ENCODE assay signal across 31 cellular contexts in the genomic region with DNA sequence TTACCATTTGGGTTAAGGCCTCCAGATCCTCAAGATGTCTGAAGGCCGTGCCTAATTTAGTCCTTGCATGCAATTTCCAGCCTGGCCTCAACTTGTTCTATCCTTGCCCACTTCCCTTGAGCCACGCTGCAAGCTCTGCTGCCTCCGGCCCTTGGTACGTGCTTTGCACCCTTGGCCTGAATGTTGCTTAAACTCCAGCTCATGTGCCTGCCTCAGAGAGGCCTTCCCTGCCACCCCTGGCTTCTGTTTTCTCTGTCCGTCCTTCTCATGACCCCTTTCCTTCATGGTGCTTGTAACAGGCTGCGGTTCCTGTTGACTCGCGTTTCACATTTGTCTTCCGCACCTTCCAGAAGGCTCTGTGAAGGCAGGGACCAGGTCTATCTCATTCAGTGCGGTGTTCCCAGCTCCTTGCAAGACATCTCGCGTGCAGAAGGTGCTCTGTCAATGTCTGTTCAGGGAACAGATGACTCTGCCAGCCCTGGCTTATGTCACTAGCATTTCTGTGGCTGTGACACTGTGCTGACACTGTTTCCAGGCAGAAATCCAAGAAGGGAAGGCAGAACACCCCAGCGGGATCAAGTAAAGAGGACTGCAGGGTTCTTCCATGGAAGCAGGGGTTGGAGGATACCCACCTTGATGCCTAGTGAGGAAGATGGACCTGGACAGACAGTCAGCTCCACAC.
DNase-seq lines count a peak whose midpoint lies in the region; ATAC-seq and FAIRE-seq lines count a peak whose summit lies in the region.
"Had no signal": no experiment of that assay in that cellular context is flagged by ENCODE, and none has a peak within 500 bp of the region (broad histone marks: within the 10 kb centered on the region; RNA-seq: fewer than 3 reads in every experiment).

No MANE protein-coding gene starts in this region.

- peak; percentile 46 for FAIRE-seq in urothelium cell line (lab: Jason Lieb, UNC)
- FAIRE-seq: GM12878, H54 had no signal

- no peak overlapping the region for H3K4me3 ChIP-seq in mesenchymal stem cell (ENCODE audit: insufficient read depth in 1 of 2, low read depth in 1 of 2, low read length in 2 of 2)
- H3K4me3 ChIP-seq: GM12878, lung, MG63, neural progenitor cell, stomach had no signal

- peak overlapping the region; percentile 35 for H4K8ac ChIP-seq in mesenchymal stem cell (ENCODE audit: low read length)

- peaks cover 18% of the 10 kb centered on the region for H3K9me3 ChIP-seq in mesenchymal stem cell (ENCODE audit: control insufficient read depth, low read length)
- H3K9me3 ChIP-seq: BE2C had no signal

- peaks cover 9 to 21% of the 10 kb centered on the region in 2 donors for H3K9me3 Mint-ChIP-seq in activated naive CD4-positive, alpha-beta T cell treated with anti-CD3 and anti-CD28 coated beads, Interleukin-2, amount 50 U/mL, for 72 hours

- no peak overlapping the region for H2AK5ac ChIP-seq in mesenchymal stem cell (ENCODE audit: low read length, severe bottlenecking)

- no peak overlapping the region for H4K91ac ChIP-seq in mesenchymal stem cell (ENCODE audit: low read length)

- H3K27me3 ChIP-seq in mesenchymal stem cell (ENCODE audit: control insufficient read depth in 1 of 2, insufficient read depth in 1 of 2, low read length in 2 of 2): no peaks in the 10 kb centered on the region
- H3K27me3 ChIP-seq: BE2C, MG63, neural progenitor cell had no signal

- H2BK12ac ChIP-seq in mesenchymal stem cell (ENCODE audit: low read length in 2 of 2): no peak overlapping the region

- no peak overlapping the region for H3K27ac ChIP-seq in mesenchymal stem cell (ENCODE audit: low read length, poor library complexity, severe bottlenecking)
- H3K27ac ChIP-seq: neural progenitor cell, stomach, WERI-Rb-1 had no signal

- no peak overlapping the region for H3K4ac ChIP-seq in mesenchymal stem cell (ENCODE audit: low read depth in 1 of 2, low read length in 2 of 2)

- peaks cover 2% of the 10 kb centered on the region for H3K79me1 ChIP-seq in mesenchymal stem cell (replicated peaks; ENCODE audit: low read length, poor library complexity, severe bottlenecking)

- no peak overlapping the region for H3K9ac ChIP-seq in mesenchymal stem cell (ENCODE audit: low read length)
- H3K9ac ChIP-seq: neural progenitor cell had no signal

- H3K14ac ChIP-seq in mesenchymal stem cell (ENCODE audit: low read length in 2 of 2): no peak overlapping the region

- H2AFZ ChIP-seq in mesenchymal stem cell (ENCODE audit: low read depth, low read length): no peak overlapping the region
- H2AFZ ChIP-seq: neural progenitor cell had no signal

- intact Hi-C loops in Right ventricle myocardium superior (cut with DNase I): no loop called here
- intact Hi-C loops in cardiac septum (cut with DNase I): no loop called here

- no peak for DNase-seq in Right ventricle myocardium superior
- no peak for DNase-seq in cardiac septum (ENCODE audit: low spot score)
- DNase-seq in fibroblast of gingiva (ENCODE audit: low read depth): peak; percentile 54
- no peak for DNase-seq in mesenchymal stem cell
- no peak for DNase-seq in urothelium cell line (ENCODE audit: low spot score)
- DNase-seq in activated naive CD4-positive, alpha-beta T cell treated with anti-CD3 and anti-CD28 coated beads, Interleukin-2, amount 50 U/mL, for 72 hours (ENCODE audit: low spot score in 2 of 2): no peak
- DNase-seq in A172 (ENCODE audit: low spot score): no peak
- no peak for DNase-seq in DMS53 treated with DMSO at 0.1 percent for 48 hours (lab: John Stamatoyannopoulos, UW; ENCODE audit: unreplicated experiment)
- DNase-seq: activated CD4-positive, alpha-beta T cell treated with anti-CD3 and anti-CD28 coated beads, Interleukin-2, amount 10 ng/mL, durations not matched to agents 24 days and 14 days; activated effector memory CD4-positive, alpha-beta T cell treated with Interleukin-2 at 50 U/mL for 16 hours; activated T-cell treated with anti-CD3 and anti-CD28 coated beads, Interleukin-2, amount 50 U/mL, for 1 hour; BE2C; CD8-positive, alpha-beta T cell; effector memory CD8-positive, alpha-beta T cell; KBM-7; kidney glomerular epithelial cell; MG63; NCI-H1105; NCI-H2081 treated with DMSO at 0.1 percent for 48 hours; NCI-H2227 treated with DMSO at 0.1 percent for 48 hours; SIG-M5; stimulated activated CD4-positive, alpha-beta T cell treated with anti-CD3 and anti-CD28 coated beads, Interleukin-4, amount 100 ng/mL, for 1 hour; stomach; T1000; WERI-Rb-1 had no signal

- peak overlapping the region in 1 of 2 donors; percentile 85 for H3K27ac Mint-ChIP-seq in activated naive CD4-positive, alpha-beta T cell treated with anti-CD3 and anti-CD28 coated beads, Interleukin-2, amount 50 U/mL, for 72 hours
- H3K27ac Mint-ChIP-seq: activated CD4-positive, alpha-beta T cell treated with anti-CD3 and anti-CD28 coated beads, Interleukin-2, amount 10 ng/mL, durations not matched to agents 24 days and 14 days; activated naive CD8-positive, alpha-beta T cell; CD8-positive, alpha-beta T cell; effector memory CD8-positive, alpha-beta T cell; neural progenitor cell had no signal

- H2BK5ac ChIP-seq in mesenchymal stem cell (ENCODE audit: low read depth, low read length, poor library complexity, severe bottlenecking): no peak overlapping the region

- ATAC-seq in Right ventricle myocardium superior (ENCODE audit: poor library complexity): peak; percentile 93
- ATAC-seq in activated naive CD4-positive, alpha-beta T cell treated with anti-CD3 and anti-CD28 coated beads, Interleukin-2, amount 50 U/mL, for 72 hours: no peak
- ATAC-seq: CD8-positive, alpha-beta T cell; effector memory CD8-positive, alpha-beta T cell; GM12878; Panc1 had no signal

- peak overlapping the region; percentile 4 for H2BK120ac ChIP-seq in mesenchymal stem cell (ENCODE audit: low read depth, low read length)

- H3K18ac ChIP-seq in mesenchymal stem cell (ENCODE audit: low read depth in 1 of 2, low read length in 2 of 2): no peak overlapping the region

- peaks cover 50 to 74% of the 10 kb centered on the region in 2 experiments for H3K36me3 ChIP-seq in mesenchymal stem cell (ENCODE audit: control insufficient read depth in 1 of 2, insufficient read depth in 2 of 2, low read depth in 1 of 2, low read length in 2 of 2)
- H3K36me3 ChIP-seq: BE2C, neural progenitor cell had no signal

- 95% methylated on average over 13 of the region's 13 CpGs for WGBS in mesenchymal stem cell

- H2BK15ac ChIP-seq in mesenchymal stem cell (ENCODE audit: low read depth, poor library complexity, severe bottlenecking): no peak overlapping the region

- H3K4me1 ChIP-seq in mesenchymal stem cell (ENCODE audit: control insufficient read depth, insufficient read depth, low read depth, low read length): no peaks in the 10 kb centered on the region
- H3K4me1 ChIP-seq: BE2C, neural progenitor cell, stomach had no signal

- peaks cover 11 to 16% of the 10 kb centered on the region in 2 donors for H3K36me3 Mint-ChIP-seq in activated naive CD4-positive, alpha-beta T cell treated with anti-CD3 and anti-CD28 coated beads, Interleukin-2, amount 50 U/mL, for 72 hours
- H3K36me3 Mint-ChIP-seq: CD8-positive, alpha-beta T cell had no signal

- no peak overlapping the region for H3K4me2 ChIP-seq in mesenchymal stem cell (ENCODE audit: low read length, poor library complexity, severe bottlenecking)
- H3K4me2 ChIP-seq: neural progenitor cell had no signal

- peak overlapping the region in 1 of 2 experiments; percentile 23 for H3K23ac ChIP-seq in mesenchymal stem cell (ENCODE audit: low read length in 2 of 2)
